In genomic region chr17:38605230-38605851, GRCh38 we compare ENCODE assay signal across 8 cellular contexts. TPM values are rescaled to one million over a fixed set of nuclear protein-coding genes. Genes with fewer than 3 reads are reported as not detected.
DNase-seq lines count a peak whose midpoint lies in the region; ATAC-seq, FAIRE-seq and TF ChIP-seq lines count a peak whose summit lies in the region.

No MANE protein-coding gene starts in this region.

- H3K4me3 Mint-ChIP-seq in activated T-helper 17 cell treated with anti-CD3 and anti-CD28 coated beads, Interleukin-2, amount 50 U/mL, for 72 hours: peak overlapping the region; percentile 23

- no peak for TF ChIP-seq CTCF in cardiac muscle cell (IDR thresholded peaks at IDR 0.05; ENCODE audit: low read depth, low read length)
- no peak for TF ChIP-seq CTCF in upper lobe of right lung (IDR thresholded peaks at IDR 0.05)

- no peak overlapping the region for H3K27ac Mint-ChIP-seq in activated T-helper 17 cell treated with anti-CD3 and anti-CD28 coated beads, Interleukin-2, amount 50 U/mL, for 72 hours

- H3K4me1 ChIP-seq in cardiac muscle cell (ENCODE audit: low read depth) (peaks cover 17% of the 10 kb centered on the region), upper lobe of right lung (peaks cover 6% of the 10 kb centered on the region)

- peaks cover 3% of the 10 kb centered on the region for H3K4me1 Mint-ChIP-seq in activated T-helper 17 cell treated with anti-CD3 and anti-CD28 coated beads, Interleukin-2, amount 50 U/mL, for 72 hours

- intact Hi-C loops in Right ventricle myocardium superior (cut with DNase I): no loop called here
- intact Hi-C loops in upper lobe of right lung (cut with DNase I): no loop called here

- DNase-seq in cardiac muscle cell (ENCODE audit: low read depth in 1 of 2, low spot score in 1 of 2) (no peak), Right ventricle myocardium superior (no peak), islet precursor cell (peak; percentile 84), urothelium cell line (ENCODE audit: low spot score) (peak; percentile 82), upper lobe of right lung (no peak), dermis blood vessel endothelial cell (no peak)

- H3K9me3 Mint-ChIP-seq in activated T-helper 17 cell treated with anti-CD3 and anti-CD28 coated beads, Interleukin-2, amount 50 U/mL, for 72 hours: no peaks in the 10 kb centered on the region

- H3K27me3 ChIP-seq in cardiac muscle cell: peaks cover 66% of the 10 kb centered on the region
- peaks cover 69% of the 10 kb centered on the region for H3K27me3 ChIP-seq in upper lobe of right lung

- H3K27me3 Mint-ChIP-seq in activated T-helper 17 cell treated with anti-CD3 and anti-CD28 coated beads, Interleukin-2, amount 50 U/mL, for 72 hours: peaks cover 53% of the 10 kb centered on the region

- H3K9me3 ChIP-seq in cardiac muscle cell (ENCODE audit: low read depth) (no peaks in the 10 kb centered on the region), upper lobe of right lung (no peaks in the 10 kb centered on the region)

- H3K27ac ChIP-seq in cardiac muscle cell (no peak overlapping the region), upper lobe of right lung (no peak overlapping the region)

- no peak for ATAC-seq in Right ventricle myocardium superior (ENCODE audit: poor library complexity)
- no peak for ATAC-seq in activated T-helper 17 cell treated with anti-CD3 and anti-CD28 coated beads, Interleukin-2, amount 50 U/mL, for 72 hours (replicated peaks)
- no peak for ATAC-seq in GM18517 (IDR thresholded peaks at IDR 0.05; ENCODE audit: unreplicated experiment)
- no peak for ATAC-seq in upper lobe of right lung

- FAIRE-seq in urothelium cell line (lab: Jason Lieb, UNC): no peak

- H3K4me3 ChIP-seq in cardiac muscle cell (peak overlapping the region; percentile 53), upper lobe of right lung (no peak overlapping the region)

- H3K36me3 Mint-ChIP-seq in activated T-helper 17 cell treated with anti-CD3 and anti-CD28 coated beads, Interleukin-2, amount 50 U/mL, for 72 hours (ENCODE audit: low read depth): no peaks in the 10 kb centered on the region

- no peaks in the 10 kb centered on the region for H3K36me3 ChIP-seq in cardiac muscle cell
- H3K36me3 ChIP-seq in upper lobe of right lung: no peaks in the 10 kb centered on the region

RNA-seq across cellular contexts. Expression of gene SRCIN1, which starts 0.4 kb away (rescaled TPM):
- 5.2 and 10.8 TPM in 2 replicates for total RNA-seq in cardiac muscle cell
- 2.3 and 4.6 TPM in 2 replicates for polyA plus RNA-seq in cardiac muscle cell
- 2.3 TPM for total RNA-seq in Right ventricle myocardium superior
- under 1 TPM in 1 of 2 donors, not detected in 1; 0.71 TPM for total RNA-seq in activated T-helper 17 cell treated with anti-CD3 and anti-CD28 coated beads, Interleukin-2, amount 50 U/mL, for 72 hours
- 2.1 TPM for total RNA-seq in upper lobe of right lung
- total RNA-seq in dermis blood vessel endothelial cell: under 0.01 and 0.14 TPM in 2 replicates

Comparison
In these comparisons a context has a peak if more than half of its experiments do, and no peak if none do; other contexts are left out.
1. DNase-seq: peak in islet precursor cell (single experiment) and urothelium cell line (single experiment); none in cardiac muscle cell (0 of 2), Right ventricle myocardium superior (single experiment), upper lobe of right lung (single experiment) and dermis blood vessel endothelial cell (single experiment).